In genomic region chr10:52316500-52316899, GRCh38 we compare ENCODE assay signal across 1 cellular context.
TF ChIP-seq lines count a peak whose summit lies in the region.

No MANE protein-coding gene starts in this region.

TF ChIP-seq in SK-N-SH treated with all-trans-retinoic acid at 6 μM for 48 hours, 23 proteins besides CTCF, POLR2A, EP300 and RAD21 (continued from another document):
- no peak for TF ChIP-seq TSHZ2 (CRISPR knock-in tag; IDR thresholded peaks at IDR 0.05)
- TF ChIP-seq ZFP3 (CRISPR knock-in tag; IDR thresholded peaks at IDR 0.05): no peak
